9 cellular contexts compared by ENCODE assay signal in genomic region chr2:96873651-96874096, GRCh38. TPM values are rescaled to one million over a fixed set of nuclear protein-coding genes. Genes with fewer than 3 reads are reported as not detected.
DNase-seq lines count a peak whose midpoint lies in the region; ATAC-seq, FAIRE-seq and TF ChIP-seq lines count a peak whose summit lies in the region.
"Had no signal": no experiment of that assay in that cellular context is flagged by ENCODE, and none has a peak within 500 bp of the region (broad histone marks: within the 10 kb centered on the region; RNA-seq: fewer than 3 reads in every experiment).

No MANE protein-coding gene starts in this region.

- intact Hi-C loops in K562 (cut with micrococcal nuclease): loop anchor here (2.0 to 5.0 kb wide), 2 partner anchors 15 to 79 kb away; partner anchors contain the start of gene ANKRD39

- no peak overlapping the region for H3K23ac ChIP-seq in neuronal stem cell (ENCODE audit: low read depth, low read length, poor library complexity)

- no peak overlapping the region for H2AK5ac ChIP-seq in neuronal stem cell (ENCODE audit: low read depth, low read length)

- H3K79me1 ChIP-seq in neuronal stem cell (ENCODE audit: low read depth, low read length): peaks cover 4% of the 10 kb centered on the region

- POLR2A ChIA-PET in K562 (lab: Yijun Ruan, JAX): interaction anchor here (0.5 to 11.3 kb wide), 10 partner anchors 9 to 792 kb away, joined by 3 to 112 read pairs (median 10); partner anchors contain the start of gene ANKRD39

- TF ChIP-seq CTCF in K562 (IDR thresholded peaks at IDR 0.05 in 2 of 3, conservative IDR thresholded peaks at IDR 0.05 in 1 of 3; ENCODE audit: insufficient read depth in 2 of 3, low read depth in 1 of 3, low read length in 3 of 3): no peak

- H3K9me3 ChIP-seq in BLaER1 (no peaks in the 10 kb centered on the region), K562 (replicated peaks; ENCODE audit: control insufficient read depth, insufficient read depth, low read depth, low read length) (no peaks in the 10 kb centered on the region), neuronal stem cell (replicated peaks in 1 of 2; ENCODE audit: control insufficient read depth in 2 of 2, insufficient read depth in 1 of 2, low read depth in 1 of 2, low read length in 2 of 2) (no peaks in the 10 kb centered on the region)

- H4K8ac ChIP-seq in neuronal stem cell (ENCODE audit: low read depth, low read length): no peak overlapping the region

- TF ChIP-seq EP300 in K562 (IDR thresholded peaks at IDR 0.05; ENCODE audit: low read length): no peak

- ATAC-seq in K562 (no peak), naive B cell (ENCODE audit: low read depth in 2 of 2) (no peak), GM19397 (IDR thresholded peaks at IDR 0.05; ENCODE audit: unreplicated experiment) (no peak)

- H3K79me2 ChIP-seq in K562 (ENCODE audit: control insufficient read depth, insufficient read depth, low read length): peaks cover 41% of the 10 kb centered on the region

- H4K20me1 ChIP-seq in BLaER1: no peaks in the 10 kb centered on the region
- H4K20me1 ChIP-seq in K562 (replicated peaks; ENCODE audit: control insufficient read depth, insufficient read depth, low read length): no peaks in the 10 kb centered on the region

- 14% methylated on average over 8 of the region's 8 CpGs for WGBS in K562 (ENCODE audit: insufficient coverage, low coverage, missing lambda C conversion rate)
- no CpG with 5 or more reads among the region's 8 CpGs for WGBS in neuronal stem cell (ENCODE audit: extremely low coverage in 2 of 2, insufficient read length in 2 of 2, insufficient replicate concordance in 1 of 2), 2 donors

- no peak overlapping the region for H3K4ac ChIP-seq in neuronal stem cell (ENCODE audit: low read length)

- H3K9ac ChIP-seq in BLaER1: no peak overlapping the region
- peak overlapping the region; percentile 12 to 82; a peak in 2 of 4 replicates for H3K9ac ChIP-seq in K562 (ENCODE audit: insufficient read depth in 1 of 2, low read depth in 2 of 2, low read length in 2 of 2)
- no peak overlapping the region for H3K9ac ChIP-seq in neuronal stem cell (ENCODE audit: low read depth, low read length, poor library complexity)

- H3K27me3 ChIP-seq in BLaER1 (no peaks in the 10 kb centered on the region), K562 (ENCODE audit: control insufficient read depth in 2 of 2, insufficient read depth in 2 of 2, low read length in 2 of 2) (no peaks in the 10 kb centered on the region), neuronal stem cell (ENCODE audit: control insufficient read depth in 3 of 3, insufficient read depth in 3 of 3, low read depth in 1 of 3, low read length in 3 of 3) (no peaks in the 10 kb centered on the region)

- no peak overlapping the region for H3K14ac ChIP-seq in neuronal stem cell (ENCODE audit: low read length)

- no peak overlapping the region for H2BK120ac ChIP-seq in neuronal stem cell (ENCODE audit: low read depth, low read length)

- no peak for TF ChIP-seq POLR2A in K562 (conservative IDR thresholded peaks at IDR 0.05)

- H3K18ac ChIP-seq in neuronal stem cell (ENCODE audit: low read length): no peak overlapping the region

- CTCF ChIA-PET in K562 (lab: Yijun Ruan, JAX; ENCODE audit: low intra/inter-chr PET ratio): no interaction called here

- no peak overlapping the region for H2BK12ac ChIP-seq in neuronal stem cell (ENCODE audit: low read length)

- H3K27me3 Mint-ChIP-seq in naive B cell: peaks cover 8 to 39% (median 16%) of the 10 kb centered on the region in 3 donors

- H3K9me3 Mint-ChIP-seq in naive B cell: no peaks in the 10 kb centered on the region
- H3K9me3 Mint-ChIP-seq: activated T-cell treated with anti-CD3 and anti-CD28 coated beads, Interleukin-2, amount 50 U/mL, for 4 hours had no signal

- no peak overlapping the region for H3K4me3 ChIP-seq in BLaER1
- H3K4me3 ChIP-seq in K562: no peak overlapping the region
- H3K4me3 ChIP-seq in neuronal stem cell (ENCODE audit: low read length in 2 of 2): no peak overlapping the region

- peaks cover 17 to 36% (median 27%) of the 10 kb centered on the region in 3 donors for H3K4me1 Mint-ChIP-seq in naive B cell

- DNase-seq in K562 (ENCODE audit: extremely low read depth in 1 of 4, low spot score in 3 of 4): peak in 2 of 4 experiments; percentile 43 to 61
- no peak for DNase-seq in naive B cell
- no peak for DNase-seq in neuronal stem cell (ENCODE audit: low spot score)
- no peak for DNase-seq in mesenteric fat pad (ENCODE audit: low spot score)
- DNase-seq: activated T-cell treated with anti-CD3 and anti-CD28 coated beads, Interleukin-2, amount 50 U/mL, for 4 hours; AML-193; stimulated activated naive CD4-positive, alpha-beta T cell had no signal

- peak overlapping the region; percentile 92 for H3K4me2 ChIP-seq in BLaER1
- H3K4me2 ChIP-seq in K562 (ENCODE audit: insufficient read depth, low read length): peak overlapping the region; percentile 72
- H3K4me2 ChIP-seq in neuronal stem cell (ENCODE audit: insufficient read depth, low read length, poor library complexity, severe bottlenecking): no peak overlapping the region

- peak overlapping the region in 4 of 6 donors; percentile 21 to 98 (median 82) for H3K27ac Mint-ChIP-seq in naive B cell

- H3K27ac ChIP-seq in BLaER1 (0 out of 2 replicates have a peak overlapping the region, but pooled peaks have one; percentile 0), K562 (ENCODE audit: extremely low read depth, low read depth, low read length) (peak overlapping the region; percentile 53; the same call in 2 of the 3 replicates), neuronal stem cell (replicated peaks; ENCODE audit: low read length) (no peak overlapping the region)

- no peak overlapping the region for H2AFZ ChIP-seq in K562 (ENCODE audit: low read depth, low read length)
- no peak overlapping the region for H2AFZ ChIP-seq in neuronal stem cell (ENCODE audit: low read length)

- no peak for TF ChIP-seq RAD21 in K562 (CRISPR knock-in tag; conservative IDR thresholded peaks at IDR 0.05 in 1 of 2, IDR thresholded peaks at IDR 0.05 in 1 of 2)

- no peak overlapping the region for H3K4me3 Mint-ChIP-seq in naive B cell
- H3K4me3 Mint-ChIP-seq: activated T-cell treated with anti-CD3 and anti-CD28 coated beads, Interleukin-2, amount 50 U/mL, for 4 hours had no signal

- no peak overlapping the region for H2BK5ac ChIP-seq in neuronal stem cell (ENCODE audit: low read length)

- no TSS peak for BruUV-seq in K562 (replicated peaks; lab: Mats Ljungman, UMichigan)

- no peaks in the 10 kb centered on the region for H3K36me3 ChIP-seq in BLaER1
- peaks cover 15% of the 10 kb centered on the region; the same call in 2 of the 3 replicates for H3K36me3 ChIP-seq in K562 (ENCODE audit: control insufficient read depth, insufficient read depth, low read length)
- H3K36me3 ChIP-seq in neuronal stem cell (replicated peaks in 1 of 2; ENCODE audit: control insufficient read depth in 2 of 2, insufficient read depth in 2 of 2, low read length in 2 of 2): no peaks in the 10 kb centered on the region

- H3K36me3 Mint-ChIP-seq in naive B cell: no peaks in the 10 kb centered on the region

- peaks cover 4% of the 10 kb centered on the region for H3K9me1 ChIP-seq in K562 (ENCODE audit: control insufficient read depth, insufficient read depth, low read length)

- H3K4me1 ChIP-seq in BLaER1 (peaks cover 68% of the 10 kb centered on the region), K562 (replicated peaks in 1 of 2; ENCODE audit: control insufficient read depth in 2 of 2, insufficient read depth in 2 of 2, low read length in 2 of 2) (peaks cover 43 to 90% of the 10 kb centered on the region in 2 experiments), neuronal stem cell (ENCODE audit: control insufficient read depth in 2 of 2, insufficient read depth in 1 of 2, low read depth in 1 of 2, low read length in 2 of 2) (peaks cover 35 to 41% of the 10 kb centered on the region in 2 donors)

- H4K91ac ChIP-seq in neuronal stem cell (ENCODE audit: low read depth, low read length, poor library complexity): no peak overlapping the region

- no peak overlapping the region for H2BK15ac ChIP-seq in neuronal stem cell (ENCODE audit: low read length)

- no peak for FAIRE-seq in K562 (lab: Jason Lieb, UNC)

- in situ Hi-C loops in K562 (cut with MboI): loop anchor here (25.0 kb wide), 1 partner anchor 239 kb away; the partner anchor contains the start of gene ANKRD36

RNA-seq across cellular contexts. Expression of gene SEMA4C, which starts 3.8 kb away (rescaled TPM):
- 229 and 466 TPM in 2 replicates for total RNA-seq in K562 (2011; cell fraction: chromatin; rRNA removed; ENCODE audit: low replicate concordance)
- total RNA-seq in K562 (2011; cell fraction: nucleolus; rRNA removed): 309 and 326 TPM in 2 replicates
- total RNA-seq in K562 (2011; cell fraction: nucleoplasm; rRNA removed): 244 and 282 TPM in 2 replicates
- total RNA-seq in K562 (2014; rRNA removed) (28.8 and 35.6 TPM in 2 replicates), K562 (2014; rRNA removed; fragmentation: Illumina TruSeq; extraction: Trizol) (7.3 and 9.5 TPM in 2 replicates), K562 (2015; rRNA removed; fragmentation: Illumina TruSeq; extraction: Trizol) (23.9 and 24.6 TPM in 2 replicates), K562 (2021) (45.2 and 54.4 TPM in 2 replicates), mesenteric fat pad (25.9 TPM)
- polyA plus RNA-seq in K562 (2011; rRNA removed) (59.7 and 110 TPM in 2 replicates), K562 (2014; fragmentation: Illumina TruSeq; extraction: Trizol) (21.8 and 29.4 TPM in 2 replicates), K562 (2014; fragmentation: Nextera tagmentation; extraction: Ambion mirVana) (under 1 TPM; 0.32 to 0.89 TPM), K562 (2014; rRNA removed) (35.5 and 36.2 TPM in 2 replicates), naive B cell (ENCODE audit: low read depth in 6 of 6) (under 1 TPM in 1 of 6 donors, not detected in 5; 0.82 TPM)
- 50.2 and 68.3 TPM in 2 replicates for polyA plus RNA-seq in K562 (2011; cell fraction: cytosol; rRNA removed)
- 313 and 392 TPM in 2 replicates for polyA plus RNA-seq in K562 (2011; cell fraction: nucleus; rRNA removed)
- polyA plus RNA-seq in K562 (2012): 39.1 and 59.5 TPM in 2 replicates
- polyA minus RNA-seq in K562 (2011; rRNA and poly(A)+ RNA removed): 56.4 and 73.7 TPM in 2 replicates
- 58.2 and 59.2 TPM in 2 replicates for polyA minus RNA-seq in K562 (2011; cell fraction: cytosol; rRNA and poly(A)+ RNA removed)
- 58.7 and 72.1 TPM in 2 replicates for polyA minus RNA-seq in K562 (2011; cell fraction: nucleus; rRNA and poly(A)+ RNA removed)
- polyA plus RNA-seq in neuronal stem cell (2013, experiment 1 of 2): 40.1 TPM
- polyA plus RNA-seq in neuronal stem cell (2013, experiment 2 of 2): 39.2 TPM

RNA-seq across cellular contexts. Expression of gene ANKRD39, which starts 15.9 kb away (rescaled TPM):
- 39.7 and 71.7 TPM in 2 replicates for total RNA-seq in K562 (2011; cell fraction: chromatin; rRNA removed; ENCODE audit: low replicate concordance)
- 42.2 and 44.1 TPM in 2 replicates for total RNA-seq in K562 (2011; cell fraction: nucleolus; rRNA removed)
- total RNA-seq in K562 (2011; cell fraction: nucleoplasm; rRNA removed): 34.4 and 37.9 TPM in 2 replicates
- total RNA-seq in K562 (2014; rRNA removed) (33.1 and 50.4 TPM in 2 replicates), K562 (2014; rRNA removed; fragmentation: Illumina TruSeq; extraction: Trizol) (5.7 and 8.2 TPM in 2 replicates), K562 (2015; rRNA removed; fragmentation: Illumina TruSeq; extraction: Trizol) (21.2 and 21.9 TPM in 2 replicates), K562 (2021) (29.8 and 31.2 TPM in 2 replicates), mesenteric fat pad (10.4 TPM)
- polyA plus RNA-seq in K562 (2011; rRNA removed) (23.8 and 33.3 TPM in 2 replicates), K562 (2014; fragmentation: Illumina TruSeq; extraction: Trizol) (15.0 and 22.7 TPM in 2 replicates), K562 (2014; fragmentation: Nextera tagmentation; extraction: Ambion mirVana) (10 to 100 TPM; 16.7 to 26.0 TPM), K562 (2014; rRNA removed) (28.1 and 48.3 TPM in 2 replicates), naive B cell (ENCODE audit: low read depth in 6 of 6) (10 to 100 TPM in 5 of 6 donors, 1 to 10 TPM in 1; 7.3 to 22.8 (median 20.0) TPM)
- polyA plus RNA-seq in K562 (2011; cell fraction: cytosol; rRNA removed): 27.1 and 60.5 TPM in 2 replicates
- 58.3 and 92.0 TPM in 2 replicates for polyA plus RNA-seq in K562 (2011; cell fraction: nucleus; rRNA removed)
- 28.4 and 31.7 TPM in 2 replicates for polyA plus RNA-seq in K562 (2012)
- 6.6 and 8.9 TPM in 2 replicates for polyA minus RNA-seq in K562 (2011; rRNA and poly(A)+ RNA removed)
- polyA minus RNA-seq in K562 (2011; cell fraction: cytosol; rRNA and poly(A)+ RNA removed): 7.1 and 9.9 TPM in 2 replicates
- polyA minus RNA-seq in K562 (2011; cell fraction: nucleus; rRNA and poly(A)+ RNA removed): 15.1 and 21.2 TPM in 2 replicates
- polyA plus RNA-seq in neuronal stem cell (2013, experiment 1 of 2): 10.5 TPM
- 9.7 TPM for polyA plus RNA-seq in neuronal stem cell (2013, experiment 2 of 2)

RNA-seq across cellular contexts. Expression of gene ANKRD23, which starts 29.9 kb away (rescaled TPM):
- total RNA-seq in K562 (2011; cell fraction: chromatin; rRNA removed; ENCODE audit: low replicate concordance): 20.7 and 42.5 TPM in 2 replicates
- total RNA-seq in K562 (2011; cell fraction: nucleolus; rRNA removed): 27.0 and 27.3 TPM in 2 replicates
- total RNA-seq in K562 (2011; cell fraction: nucleoplasm; rRNA removed): 19.0 and 21.1 TPM in 2 replicates
- total RNA-seq in K562 (2014; rRNA removed): 2.7 and 3.1 TPM in 2 replicates
- 1.8 and 2.0 TPM in 2 replicates for total RNA-seq in K562 (2014; rRNA removed; fragmentation: Illumina TruSeq; extraction: Trizol)
- 2.9 and 4.5 TPM in 2 replicates for total RNA-seq in K562 (2015; rRNA removed; fragmentation: Illumina TruSeq; extraction: Trizol)
- 2.8 and 4.1 TPM in 2 replicates for total RNA-seq in K562 (2021)
- 4.8 and 7.5 TPM in 2 replicates for polyA plus RNA-seq in K562 (2011; rRNA removed)
- polyA plus RNA-seq in K562 (2011; cell fraction: cytosol; rRNA removed): 2.9 and 5.5 TPM in 2 replicates
- 40.8 and 73.8 TPM in 2 replicates for polyA plus RNA-seq in K562 (2011; cell fraction: nucleus; rRNA removed)
- 3.4 and 10.6 TPM in 2 replicates for polyA plus RNA-seq in K562 (2012)
- polyA plus RNA-seq in K562 (2014; fragmentation: Illumina TruSeq; extraction: Trizol): 2.7 and 3.1 TPM in 2 replicates
- under 1 TPM; 0.32 to 0.34 TPM for polyA plus RNA-seq in K562 (2014; fragmentation: Nextera tagmentation; extraction: Ambion mirVana)
- 4.5 and 5.8 TPM in 2 replicates for polyA plus RNA-seq in K562 (2014; rRNA removed)
- 1.2 and 2.2 TPM in 2 replicates for polyA minus RNA-seq in K562 (2011; rRNA and poly(A)+ RNA removed)
- polyA minus RNA-seq in K562 (2011; cell fraction: cytosol; rRNA and poly(A)+ RNA removed): 0.95 and 2.6 TPM in 2 replicates
- polyA minus RNA-seq in K562 (2011; cell fraction: nucleus; rRNA and poly(A)+ RNA removed): 6.3 and 6.9 TPM in 2 replicates
- 1 to 10 TPM in 3 of 6 donors, under 1 TPM in 1, not detected in 2; 0.44 to 1.4 (median 1.1) TPM for polyA plus RNA-seq in naive B cell (ENCODE audit: low read depth in 6 of 6)
- polyA plus RNA-seq in neuronal stem cell (2013, experiment 1 of 2): 2.3 TPM
- polyA plus RNA-seq in neuronal stem cell (2013, experiment 2 of 2): 1.9 TPM
- total RNA-seq in mesenteric fat pad: 2.8 TPM

RNA-seq across cellular contexts. Expression of gene CNNM3, which starts 57.6 kb away (rescaled TPM):
- total RNA-seq in K562 (2011; cell fraction: chromatin; rRNA removed; ENCODE audit: low replicate concordance): 36.0 and 91.8 TPM in 2 replicates
- 60.5 and 68.7 TPM in 2 replicates for total RNA-seq in K562 (2011; cell fraction: nucleolus; rRNA removed)
- total RNA-seq in K562 (2011; cell fraction: nucleoplasm; rRNA removed): 54.1 and 60.8 TPM in 2 replicates
- total RNA-seq in K562 (2014; rRNA removed) (6.0 and 7.7 TPM in 2 replicates), K562 (2014; rRNA removed; fragmentation: Illumina TruSeq; extraction: Trizol) (4.5 and 6.5 TPM in 2 replicates), K562 (2015; rRNA removed; fragmentation: Illumina TruSeq; extraction: Trizol) (5.6 and 7.6 TPM in 2 replicates), K562 (2021) (16.9 TPM in 2 replicates), mesenteric fat pad (9.0 TPM)
- polyA plus RNA-seq in K562 (2011; rRNA removed) (5.7 and 10.6 TPM in 2 replicates), K562 (2014; fragmentation: Illumina TruSeq; extraction: Trizol) (11.7 and 11.8 TPM in 2 replicates), K562 (2014; fragmentation: Nextera tagmentation; extraction: Ambion mirVana) (1 to 10 TPM; 1.4 to 1.6 TPM), K562 (2014; rRNA removed) (7.1 and 9.9 TPM in 2 replicates), naive B cell (ENCODE audit: low read depth in 6 of 6) (10 to 100 TPM in 1 of 6 donors, 1 to 10 TPM in 5; 4.3 to 16.3 (median 6.1) TPM)
- polyA plus RNA-seq in K562 (2011; cell fraction: cytosol; rRNA removed): 10.7 and 16.0 TPM in 2 replicates
- 25.5 and 35.7 TPM in 2 replicates for polyA plus RNA-seq in K562 (2011; cell fraction: nucleus; rRNA removed)
- polyA plus RNA-seq in K562 (2012): 11.7 and 15.0 TPM in 2 replicates
- 12.8 and 16.0 TPM in 2 replicates for polyA minus RNA-seq in K562 (2011; rRNA and poly(A)+ RNA removed)
- 15.2 and 25.2 TPM in 2 replicates for polyA minus RNA-seq in K562 (2011; cell fraction: cytosol; rRNA and poly(A)+ RNA removed)
- 15.1 and 17.1 TPM in 2 replicates for polyA minus RNA-seq in K562 (2011; cell fraction: nucleus; rRNA and poly(A)+ RNA removed)
- polyA plus RNA-seq in neuronal stem cell (2013, experiment 1 of 2): 13.3 TPM
- polyA plus RNA-seq in neuronal stem cell (2013, experiment 2 of 2): 13.5 TPM

Comparison
In these comparisons a context has a peak if more than half of its experiments do, and no peak if none do; other contexts are left out.
1. H3K9ac ChIP-seq: peak in K562 (2 of 2); none in BLaER1 (single experiment) and neuronal stem cell (single experiment).